ENCODE assay signal across 18 cellular contexts in genomic region chr17:301681-302299, GRCh38. TPM values are rescaled to one million over a fixed set of nuclear protein-coding genes. Genes with fewer than 3 reads are reported as not detected.
A peak's percentile ranks its signal among the peaks of the same experiment; 100 is the strongest.
DNase-seq lines count a peak whose midpoint lies in the region; ATAC-seq, FAIRE-seq and TF ChIP-seq lines count a peak whose summit lies in the region.
"Had no signal": no experiment of that assay in that cellular context is flagged by ENCODE, and none has a peak within 500 bp of the region (broad histone marks: within the 10 kb centered on the region; RNA-seq: fewer than 3 reads in every experiment).

No MANE protein-coding gene starts in this region.

- ATAC-seq in right lobe of liver (no peak), HepG2 (no peak), aorta (ENCODE audit: low FRiP score) (peak; percentile 28)
- ATAC-seq: activated T-helper 17 cell treated with anti-CD3 and anti-CD28 coated beads, Interleukin-2, amount 50 U/mL, for 72 hours; effector memory CD8-positive, alpha-beta T cell; Panc1 had no signal

- TF ChIP-seq EP300 in HepG2 (IDR thresholded peaks at IDR 0.05; ENCODE audit: low read depth in 2 of 2, low read length in 2 of 2) (no peak), HepG2 (CRISPR knock-in tag; IDR thresholded peaks at IDR 0.05; ENCODE audit: borderline replicate concordance) (no peak)

- H3K27ac ChIP-seq in right lobe of liver (no peak overlapping the region), HepG2 (ENCODE audit: extremely low read length, insufficient read depth, low read length) (no peak overlapping the region), left ventricle myocardium inferior (replicated peaks) (peak overlapping the region; percentile 87), parathyroid adenoma (peak overlapping the region; percentile 47), aorta (ENCODE audit: low read depth in 1 of 2, low read length in 2 of 2) (no peak overlapping the region), MM.1S (ENCODE audit: low read length) (no peak overlapping the region)

- H3K9me2 ChIP-seq in MM.1S (replicated peaks; ENCODE audit: insufficient read depth, low read length) = no peaks in the 10 kb centered on the region

- H3K4me2 ChIP-seq in HepG2 (ENCODE audit: low read depth, low read length) (no peak overlapping the region), parathyroid adenoma (ENCODE audit: low read length) (no peak overlapping the region), MM.1S (ENCODE audit: low read depth, low read length) (no peak overlapping the region)

- H4K20me1 ChIP-seq in HepG2 (ENCODE audit: insufficient read depth, low read length) (no peaks in the 10 kb centered on the region), MM.1S (ENCODE audit: insufficient read depth, low read length) (no peaks in the 10 kb centered on the region)

- no TSS peak for BruUV-seq in HepG2 (replicated peaks; lab: Mats Ljungman, UMichigan)

- FAIRE-seq in HepG2 (lab: Jason Lieb, UNC) = no peak
- FAIRE-seq: astrocyte, D721Med had no signal

- no peak overlapping the region for H2AFZ ChIP-seq in HepG2 (ENCODE audit: low read length)
- no peak overlapping the region for H2AFZ ChIP-seq in parathyroid adenoma
- no peak overlapping the region for H2AFZ ChIP-seq in MM.1S (ENCODE audit: low read length)

- H3K79me2 ChIP-seq in HepG2 (ENCODE audit: insufficient read depth, low read length) = no peaks in the 10 kb centered on the region
- no peaks in the 10 kb centered on the region for H3K79me2 ChIP-seq in parathyroid adenoma
- no peaks in the 10 kb centered on the region for H3K79me2 ChIP-seq in MM.1S (ENCODE audit: low read length)

- H3K27me3 ChIP-seq in right lobe of liver = no peaks in the 10 kb centered on the region
- H3K27me3 ChIP-seq in HepG2 (ENCODE audit: control insufficient read depth in 1 of 2, insufficient read depth in 2 of 2, low read length in 2 of 2) = no peaks in the 10 kb centered on the region
- H3K27me3 ChIP-seq in left ventricle myocardium inferior (ENCODE audit: low read depth) = peaks cover 27% of the 10 kb centered on the region
- H3K27me3 ChIP-seq in parathyroid adenoma (ENCODE audit: control insufficient read depth, insufficient read depth, low read length) = no peaks in the 10 kb centered on the region
- H3K27me3 ChIP-seq in aorta (ENCODE audit: control insufficient read depth in 1 of 2, insufficient read depth in 2 of 2, low read length in 1 of 2) = no peaks in the 10 kb centered on the region
- H3K27me3 ChIP-seq in MM.1S (replicated peaks; ENCODE audit: insufficient read depth, low read length) = peaks cover 82% of the 10 kb centered on the region

- no peak for TF ChIP-seq CTCF in right lobe of liver (IDR thresholded peaks at IDR 0.05)
- TF ChIP-seq CTCF in HepG2 (CRISPR knock-in tag; IDR thresholded peaks at IDR 0.05) = no peak
- no peak for TF ChIP-seq CTCF in left ventricle myocardium inferior (IDR thresholded peaks at IDR 0.05; ENCODE audit: borderline replicate concordance)
- no peak for TF ChIP-seq CTCF in parathyroid adenoma (IDR thresholded peaks at IDR 0.05)
- no peak for TF ChIP-seq CTCF in MM.1S (IDR thresholded peaks at IDR 0.05; ENCODE audit: low read length)

- intact Hi-C loops in right lobe of liver (cut with DNase I) (no loop called here), HepG2 (cut with micrococcal nuclease; ENCODE audit: unreplicated experiment) (no loop called here), left ventricle myocardium inferior (cut with micrococcal nuclease) (no loop called here), aorta (cut with DNase I) (no loop called here)

- H3K9ac ChIP-seq in HepG2 (ENCODE audit: insufficient read depth, low read depth, low read length) = no peak overlapping the region
- H3K9ac ChIP-seq in parathyroid adenoma = no peak overlapping the region
- H3K9ac ChIP-seq in MM.1S (ENCODE audit: low read length) = no peak overlapping the region

- no peak for TF ChIP-seq RAD21 in HepG2 (CRISPR knock-in tag; IDR thresholded peaks at IDR 0.05)

- peaks cover 0 to 13% (median 5%) of the 10 kb centered on the region in 4 donors for H3K36me3 ChIP-seq in right lobe of liver
- H3K36me3 ChIP-seq in HepG2 (replicated peaks in 1 of 2; ENCODE audit: control insufficient read depth in 1 of 2, insufficient read depth in 2 of 2, low read length in 2 of 2) = peaks cover 2 to 6% of the 10 kb centered on the region in 2 experiments; a peak in 4 of 5 replicates
- H3K36me3 ChIP-seq in left ventricle myocardium inferior = no peaks in the 10 kb centered on the region
- H3K36me3 ChIP-seq in parathyroid adenoma (ENCODE audit: control insufficient read depth, insufficient read depth, low read length) = no peaks in the 10 kb centered on the region
- no peaks in the 10 kb centered on the region for H3K36me3 ChIP-seq in aorta (ENCODE audit: control insufficient read depth in 1 of 2, insufficient read depth in 2 of 2, low read length in 1 of 2)
- H3K36me3 ChIP-seq in MM.1S (replicated peaks; ENCODE audit: insufficient read depth, low read length) = no peaks in the 10 kb centered on the region

- no CpG with 5 or more reads among the region's 27 CpGs for WGBS in right lobe of liver (ENCODE audit: insufficient coverage, low coverage, low lambda C conversion rate, missing lambda C conversion rate)
- over 99% methylated on average over 13 of the region's 27 CpGs for WGBS in HepG2 (ENCODE audit: low lambda C conversion rate)
- 45 to 49% methylated on average over 27 of the region's 27 CpGs for WGBS in aorta, 2 donors

- CTCF ChIA-PET in HepG2 (lab: Yijun Ruan, JAX; ENCODE audit: low intra/inter-chr PET ratio, low total read pairs) = no interaction called here

- in situ Hi-C loops in HepG2 (cut with HindIII; ENCODE audit: extremely low pct_ligation_motif_present, low pct_unique_long_range_greater_than_20kb) = no loop called here

- H3K4me1 ChIP-seq in right lobe of liver (no peaks in the 10 kb centered on the region), HepG2 (ENCODE audit: insufficient read depth, low read length) (no peaks in the 10 kb centered on the region), left ventricle myocardium inferior (peaks cover 38% of the 10 kb centered on the region), parathyroid adenoma (no peaks in the 10 kb centered on the region), aorta (ENCODE audit: control insufficient read depth in 1 of 2, insufficient read depth in 2 of 2, low read length in 2 of 2) (no peaks in the 10 kb centered on the region), MM.1S (ENCODE audit: low read length) (no peaks in the 10 kb centered on the region)

- TF ChIP-seq POLR2A in right lobe of liver (IDR thresholded peaks at IDR 0.05) = no peak
- TF ChIP-seq POLR2A in HepG2 (IDR thresholded peaks at IDR 0.05; ENCODE audit: insufficient read depth in 1 of 2, low read depth in 2 of 2, low read length in 2 of 2) = no peak

- H3K9me3 ChIP-seq in right lobe of liver (no peaks in the 10 kb centered on the region), HepG2 (ENCODE audit: low read length) (no peaks in the 10 kb centered on the region), left ventricle myocardium inferior (replicated peaks) (no peaks in the 10 kb centered on the region), parathyroid adenoma (ENCODE audit: control insufficient read depth, low read length) (no peaks in the 10 kb centered on the region), aorta (ENCODE audit: control insufficient read depth, low read length) (no peaks in the 10 kb centered on the region), MM.1S (replicated peaks; ENCODE audit: insufficient read depth, low read length) (no peaks in the 10 kb centered on the region)

- DNase-seq in right lobe of liver (peak in 2 of 3 donors; percentile 7 to 36), HepG2 (ENCODE audit: low spot score) (no peak), left ventricle myocardium inferior (peak; percentile 56), aorta (peak; percentile 46 to 73), MM.1S (no peak), MV-4-11 (lab: John Stamatoyannopoulos, UW) (no peak)
- no peak for DNase-seq in stimulated activated CD4-positive, alpha-beta T cell treated with anti-CD3 and anti-CD28 coated beads, Interleukin-12 subunit alpha, Interleukin-12 subunit beta, amount 100 ng/mL, for 4 hours
- DNase-seq: 8988T; activated CD4-positive, alpha-beta T cell treated with anti-CD3 and anti-CD28 coated beads, Interleukin-2, amount 10 ng/mL, durations not matched to agents 24 days and 14 days; effector memory CD8-positive, alpha-beta T cell; hippocampal formation; NCI-H1092; NCI-H446 had no signal

- POLR2A ChIA-PET in HepG2 (lab: Yijun Ruan, JAX) = no interaction called here

- H3F3A ChIP-seq in MM.1S (ENCODE audit: insufficient read depth, low read length) = no peaks in the 10 kb centered on the region

- H3K4me3 ChIP-seq in right lobe of liver (no peak overlapping the region), HepG2 (replicated peaks in 1 of 3; ENCODE audit: insufficient read depth in 1 of 3, low read depth in 2 of 3, low read length in 3 of 3) (no peak overlapping the region), left ventricle myocardium inferior (peak overlapping the region; percentile 36), parathyroid adenoma (ENCODE audit: low read depth, low read length) (no peak overlapping the region), aorta (ENCODE audit: low read length in 2 of 2) (no peak overlapping the region), MM.1S (ENCODE audit: low read length) (no peak overlapping the region)

RNA-seq across cellular contexts. Expression of gene RPH3AL, which starts 50.8 kb away (rescaled TPM):
- total RNA-seq in right lobe of liver = 10 to 100 TPM; 17.6 to 74.0 (median 25.7) TPM
- total RNA-seq in HepG2 (2016; rRNA removed; fragmentation: Illumina TruSeq; extraction: Trizol) = 6.7 and 7.8 TPM in 2 replicates
- 10.8 and 13.9 TPM in 2 replicates for total RNA-seq in HepG2 (2016; cell fraction: cytosol; rRNA removed; fragmentation: Illumina TruSeq; extraction: Trizol; ENCODE audit: low read depth)
- 8.0 and 8.6 TPM in 2 replicates for total RNA-seq in HepG2 (2016; cell fraction: insoluble cytoplasmic fraction; rRNA removed; fragmentation: Illumina TruSeq; extraction: Trizol)
- 12.1 and 13.4 TPM in 2 replicates for total RNA-seq in HepG2 (2016; cell fraction: membrane; rRNA removed; fragmentation: Illumina TruSeq; extraction: Trizol)
- 6.4 and 8.4 TPM in 2 replicates for total RNA-seq in HepG2 (2016; cell fraction: nucleus; rRNA removed; fragmentation: Illumina TruSeq; extraction: Trizol)
- 16.4 and 20.7 TPM in 2 replicates for polyA plus RNA-seq in HepG2 (2011; rRNA removed)
- polyA plus RNA-seq in HepG2 (2011; cell fraction: cytosol; rRNA removed) = 14.3 and 17.0 TPM in 2 replicates
- polyA plus RNA-seq in HepG2 (2011; cell fraction: nucleus; rRNA removed) = 21.3 and 26.7 TPM in 2 replicates
- polyA plus RNA-seq in HepG2 (2012) = 11.7 and 14.0 TPM in 2 replicates
- 4.1 and 4.3 TPM in 2 replicates for polyA plus RNA-seq in HepG2 (2016; cell fraction: cytosol; fragmentation: Illumina TruSeq; extraction: Trizol; ENCODE audit: low read depth)
- 6.7 and 7.3 TPM in 2 replicates for polyA plus RNA-seq in HepG2 (2016; cell fraction: insoluble cytoplasmic fraction; fragmentation: Illumina TruSeq; extraction: Trizol; ENCODE audit: low read depth)
- polyA plus RNA-seq in HepG2 (2016; cell fraction: membrane; fragmentation: Illumina TruSeq; extraction: Trizol; ENCODE audit: low read depth) = 9.3 and 12.3 TPM in 2 replicates
- polyA plus RNA-seq in HepG2 (2016; cell fraction: nucleus; fragmentation: Illumina TruSeq; extraction: Trizol; ENCODE audit: insufficient read depth, low read depth) = 8.0 and 9.6 TPM in 2 replicates
- polyA minus RNA-seq in HepG2 (2011; rRNA and poly(A)+ RNA removed; ENCODE audit: low replicate concordance) = 4.7 and 30.0 TPM in 2 replicates
- 12.5 TPM in 2 replicates for polyA minus RNA-seq in HepG2 (2011; cell fraction: cytosol; rRNA and poly(A)+ RNA removed)
- 29.4 and 31.1 TPM in 2 replicates for polyA minus RNA-seq in HepG2 (2011; cell fraction: nucleus; rRNA and poly(A)+ RNA removed)
- total RNA-seq in left ventricle myocardium inferior = 4.0 TPM
- total RNA-seq in aorta = 10 to 100 TPM; 12.5 to 18.1 TPM
- 1 to 10 TPM; 1.6 to 3.5 TPM for polyA plus RNA-seq in aorta

Comparison
In these comparisons a context has a peak if more than half of its experiments do, and no peak if none do; other contexts are left out.
1. DNase-seq: peak in right lobe of liver (2 of 3), left ventricle myocardium inferior (single experiment) and aorta (2 of 2); none in HepG2 (single experiment), MM.1S (single experiment), MV-4-11 (single experiment) and stimulated activated CD4-positive, alpha-beta T cell treated with anti-CD3 and anti-CD28 coated beads, Interleukin-12 subunit alpha, Interleukin-12 subunit beta, amount 100 ng/mL, for 4 hours (single experiment).
2. H3K27ac ChIP-seq: peak in left ventricle myocardium inferior (single experiment) and parathyroid adenoma (single experiment); none in right lobe of liver (0 of 3), HepG2 (single experiment), aorta (0 of 2) and MM.1S (single experiment).